9 cellular contexts compared by ENCODE assay signal in the genomic region with DNA sequence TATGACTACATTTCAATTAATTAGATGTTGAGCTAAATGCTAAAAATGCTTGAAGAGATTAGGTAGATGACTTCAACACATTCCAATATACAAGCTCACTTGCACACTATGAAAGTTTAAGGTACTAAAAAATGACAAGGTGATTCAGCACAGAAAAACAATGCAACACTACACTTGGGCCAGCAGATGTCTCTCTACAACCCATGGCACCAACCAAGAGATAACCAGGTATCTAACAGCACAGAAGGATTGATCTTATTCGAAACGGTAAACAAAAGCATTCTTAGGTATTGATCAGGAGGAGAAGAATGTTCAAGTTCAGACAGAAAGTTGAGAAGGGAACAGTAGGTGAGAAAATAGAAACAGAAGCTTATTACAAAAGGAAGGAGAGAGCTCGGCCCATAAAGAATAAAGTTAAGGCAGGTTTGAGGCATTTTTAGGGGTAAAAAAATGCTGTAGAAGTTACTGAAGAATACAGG.
A peak's percentile ranks its signal among the peaks of the same experiment; 100 is the strongest.
DNase-seq lines count a peak whose midpoint lies in the region; ATAC-seq, FAIRE-seq and TF ChIP-seq lines count a peak whose summit lies in the region.
"Had no signal": no experiment of that assay in that cellular context is flagged by ENCODE, and none has a peak within 500 bp of the region (broad histone marks: within the 10 kb centered on the region; RNA-seq: fewer than 3 reads in every experiment).

No MANE protein-coding gene starts in this region.

- H3K27me3 ChIP-seq in tibial artery, result no peaks in the 10 kb centered on the region

- peak; percentile 94 for FAIRE-seq in islet of Langerhans (lab: Jason Lieb, UNC)
- FAIRE-seq: TTC549 had no signal

- intact Hi-C loops in tibial artery (cut with DNase I; ENCODE audit: low total_unique reads), result no loop called here

- H3K4me3 ChIP-seq in tibial artery, result no peak overlapping the region

- H3K27ac ChIP-seq in tibial artery (no peak overlapping the region), substantia nigra (ENCODE audit: low read depth, low read length, poor library complexity, severe bottlenecking) (no peak overlapping the region)

- DNase-seq in Daoy (ENCODE audit: low read depth) (peak; percentile 55), NCI-H2029 treated with DMSO at 0.1 percent for 48 hours (lab: John Stamatoyannopoulos, UW) (peak; percentile 61), amniotic epithelial cell (ENCODE audit: low read depth) (peak; percentile 61), tibial artery (no peak), substantia nigra (lab: John Stamatoyannopoulos, UW) (no peak)
- no peak for DNase-seq in stimulated activated CD4-positive, alpha-beta T cell treated with anti-CD3 and anti-CD28 coated beads, Interleukin-2, amount 100 ng/mL, for 24 hours

- peak; percentile 69 for ATAC-seq in GM21619 (IDR thresholded peaks at IDR 0.05; ENCODE audit: unreplicated experiment)

- peaks cover 11 to 23% (median 16%) of the 10 kb centered on the region in 3 donors for H3K36me3 ChIP-seq in tibial artery

- H3K4me1 ChIP-seq in tibial artery, result peaks cover 0 to 57% (median 32%) of the 10 kb centered on the region in 4 donors

- TF ChIP-seq CTCF in tibial artery (IDR thresholded peaks at IDR 0.05), result peak; percentile 34 to 36

- no peaks in the 10 kb centered on the region for H3K9me3 ChIP-seq in tibial artery

Comparison
In these comparisons a context has a peak if more than half of its experiments do, and no peak if none do; other contexts are left out.
1. DNase-seq: peak in Daoy (single experiment), NCI-H2029 treated with DMSO at 0.1 percent for 48 hours (single experiment) and amniotic epithelial cell (single experiment); none in tibial artery (0 of 2), stimulated activated CD4-positive, alpha-beta T cell treated with anti-CD3 and anti-CD28 coated beads, Interleukin-2, amount 100 ng/mL, for 24 hours (0 of 2) and substantia nigra (0 of 49).